Comparison of ENCODE assay signal across 8 cellular contexts in genomic region chr19:3440082-3440481, GRCh38. TPM values are rescaled to one million over a fixed set of nuclear protein-coding genes. Genes with fewer than 3 reads are reported as not detected.
DNase-seq lines count a peak whose midpoint lies in the region; ATAC-seq and TF ChIP-seq lines count a peak whose summit lies in the region.

No MANE protein-coding gene starts in this region.

- POLR2A ChIA-PET in A673 (lab: Charles Lee; ENCODE audit: low non-redundant PET): no interaction called here

- TF ChIP-seq EP300 in tibial nerve (IDR thresholded peaks at IDR 0.05): no peak

- peak; percentile 55 for TF ChIP-seq CTCF in A673 (conservative IDR thresholded peaks at IDR 0.05; ENCODE audit: low read depth, low read length)
- 0 out of 2 replicates have a peak, but pooled peaks have one; percentile 34 for TF ChIP-seq CTCF in WI38 (IDR thresholded peaks at IDR 0.05; ENCODE audit: low read depth, low read length)
- peak; percentile 62 for TF ChIP-seq CTCF in cardiac fibroblast (IDR thresholded peaks at IDR 0.05; ENCODE audit: low read depth, low read length)
- peak in 4 of 5 experiments; percentile 17 to 39 (median 32) for TF ChIP-seq CTCF in tibial nerve (IDR thresholded peaks at IDR 0.05)

- H3K27ac ChIP-seq in A673 (ENCODE audit: low read depth, low read length, poor library complexity, severe bottlenecking) (no peak overlapping the region), tibial nerve (no peak overlapping the region)

- H3K36me3 ChIP-seq in A673 (ENCODE audit: insufficient read depth, low read length, poor library complexity, severe bottlenecking) (peaks cover 35% of the 10 kb centered on the region), H7 (replicated peaks; ENCODE audit: control insufficient read depth, insufficient read depth, low read length) (no peaks in the 10 kb centered on the region), tibial nerve (peaks cover 0 to 55% (median 3%) of the 10 kb centered on the region in 3 donors)

- WGBS in tibial nerve, 2 donors: 71 to 75% methylated on average over 13 of the region's 13 CpGs

- H3K4me1 ChIP-seq in A673 (ENCODE audit: insufficient read depth, low read length, poor library complexity, severe bottlenecking): peaks cover 9% of the 10 kb centered on the region
- H3K4me1 ChIP-seq in tibial nerve: peaks cover 0 to 57% (median 27%) of the 10 kb centered on the region in 4 donors

- CTCF ChIA-PET in A673 (lab: Charles Lee): interaction anchor here (0.9 kb wide), 1 partner anchor 11 kb away, joined by 3 read pairs; no protein-coding TSS in a partner anchor

- TF ChIP-seq POLR2A in tibial nerve (IDR thresholded peaks at IDR 0.05): no peak

- no peak for ATAC-seq in HG03342 (IDR thresholded peaks at IDR 0.05; ENCODE audit: unreplicated experiment)

- no TSS peak for BruUV-seq in A673 (replicated peaks; lab: Mats Ljungman, UMichigan)

- intact Hi-C loops in A673 (cut with micrococcal nuclease; ENCODE audit: unreplicated experiment): no loop called here

- H3K4me3 ChIP-seq in A673 (ENCODE audit: low read depth, low read length, poor library complexity, severe bottlenecking): no peak overlapping the region
- H3K4me3 ChIP-seq in H7 (ENCODE audit: insufficient read depth, low read depth, low read length): no peak overlapping the region
- no peak overlapping the region for H3K4me3 ChIP-seq in WI38 (ENCODE audit: low read depth, low read length)
- H3K4me3 ChIP-seq in cardiac fibroblast (replicated peaks in 1 of 2; ENCODE audit: low read depth in 2 of 2, low read length in 2 of 2): no peak overlapping the region
- no peak overlapping the region for H3K4me3 ChIP-seq in tibial nerve

- peak; percentile 45 for DNase-seq in A673 (ENCODE audit: low spot score)
- peak; percentile 93 for DNase-seq in H7
- peak in 1 of 2 donors; percentile 43 for DNase-seq in cardiac fibroblast (ENCODE audit: low read depth in 2 of 2)
- DNase-seq in myocyte (ENCODE audit: low read depth): peak; percentile 46
- DNase-seq in tibial nerve (ENCODE audit: low spot score in 2 of 2): peak in 1 of 2 donors; percentile 50
- no peak for DNase-seq in foreskin melanocyte

- H3K9me3 ChIP-seq in A673 (ENCODE audit: low read depth, low read length, poor library complexity, severe bottlenecking) (no peaks in the 10 kb centered on the region), tibial nerve (no peaks in the 10 kb centered on the region)

- H3K27me3 ChIP-seq in A673 (replicated peaks; ENCODE audit: insufficient read depth, low read depth, low read length, poor library complexity) (no peaks in the 10 kb centered on the region), H7 (ENCODE audit: control insufficient read depth, insufficient read depth, low read length) (no peaks in the 10 kb centered on the region), tibial nerve (no peaks in the 10 kb centered on the region)

RNA-seq across cellular contexts. Expression of gene SMIM24, which starts 40.2 kb away (rescaled TPM):
- total RNA-seq in A673 (2021) (not detected in 2 replicates), myocyte (not detected in 2 replicates), tibial nerve (not detected)
- 6.0 and 10.9 TPM in 2 replicates for total RNA-seq in H7 (2014; rRNA removed; shearing (Covaris generic))
- not detected for polyA plus RNA-seq in myocyte (2012)

RNA-seq across cellular contexts. Expression of gene SMIM44, which starts 43.2 kb away (rescaled TPM):
- total RNA-seq in A673 (2021) (not detected in 2 replicates), myocyte (not detected in 2 replicates), tibial nerve (not detected)
- not detected in 2 replicates for total RNA-seq in H7 (2014; rRNA removed; shearing (Covaris generic))
- polyA plus RNA-seq in myocyte (2012): not detected
